19 cellular contexts compared by ENCODE assay signal in genomic region chr11:74226907-74227306, GRCh38. TPM values are rescaled to one million over a fixed set of nuclear protein-coding genes. Genes with fewer than 3 reads are reported as not detected.
DNase-seq lines count a peak whose midpoint lies in the region; ATAC-seq, FAIRE-seq and TF ChIP-seq lines count a peak whose summit lies in the region.
"Had no signal": no experiment of that assay in that cellular context is flagged by ENCODE, and none has a peak within 500 bp of the region (broad histone marks: within the 10 kb centered on the region; RNA-seq: fewer than 3 reads in every experiment).

No MANE protein-coding gene starts in this region.

- H3K4me2 ChIP-seq in HCT116 (ENCODE audit: low read length): no peak overlapping the region
- no peak overlapping the region for H3K4me2 ChIP-seq in K562 (ENCODE audit: insufficient read depth, low read length)
- H3K4me2 ChIP-seq in SK-N-SH: no peak overlapping the region

- H3K27ac ChIP-seq in HCT116 (ENCODE audit: low read depth, low read length): no peak overlapping the region
- no peak overlapping the region for H3K27ac ChIP-seq in K562 (ENCODE audit: extremely low read depth, low read depth, low read length)
- H3K27ac ChIP-seq in SK-N-SH (ENCODE audit: low read depth in 2 of 2, low read length in 1 of 2): no peak overlapping the region
- H3K27ac ChIP-seq: brain microvascular endothelial cell had no signal

- no peaks in the 10 kb centered on the region for H3K9me3 ChIP-seq in HCT116 (ENCODE audit: control insufficient read depth in 1 of 2, insufficient read depth in 1 of 2, low read depth in 1 of 2, low read length in 2 of 2)
- no peaks in the 10 kb centered on the region for H3K9me3 ChIP-seq in K562 (replicated peaks; ENCODE audit: control insufficient read depth, insufficient read depth, low read depth, low read length)
- no peaks in the 10 kb centered on the region for H3K9me3 ChIP-seq in SK-N-SH

- H3K4me1 ChIP-seq in HCT116 (ENCODE audit: control insufficient read depth in 1 of 2, insufficient read depth in 2 of 2, low read length in 2 of 2) (no peaks in the 10 kb centered on the region), K562 (replicated peaks in 1 of 2; ENCODE audit: control insufficient read depth in 2 of 2, insufficient read depth in 2 of 2, low read length in 2 of 2) (no peaks in the 10 kb centered on the region), SK-N-SH (ENCODE audit: control insufficient read depth in 1 of 2, insufficient read depth in 2 of 2, low read depth in 1 of 2, low read length in 1 of 2) (peaks cover 0 to under 1% of the 10 kb centered on the region in 2 experiments; a peak in 1 of 4 replicates)

- no peak overlapping the region for H3K9ac ChIP-seq in HCT116 (ENCODE audit: low read length)
- H3K9ac ChIP-seq in K562 (ENCODE audit: insufficient read depth in 1 of 2, low read depth in 2 of 2, low read length in 2 of 2): no peak overlapping the region
- no peak overlapping the region for H3K9ac ChIP-seq in SK-N-SH

- H4K20me1 ChIP-seq in HCT116 (ENCODE audit: insufficient read depth) (no peaks in the 10 kb centered on the region), K562 (replicated peaks; ENCODE audit: control insufficient read depth, insufficient read depth, low read length) (no peaks in the 10 kb centered on the region), SK-N-SH (ENCODE audit: insufficient read depth) (no peaks in the 10 kb centered on the region)

- TF ChIP-seq EP300 in K562 (IDR thresholded peaks at IDR 0.05; ENCODE audit: low read length): no peak
- TF ChIP-seq EP300 in SK-N-SH (IDR thresholded peaks at IDR 0.05; ENCODE audit: borderline replicate concordance in 1 of 2, low read depth in 1 of 2, low read length in 1 of 2): no peak

- in situ Hi-C loops in K562 (cut with MboI): no loop called here

- H3K79me2 ChIP-seq in HCT116 (ENCODE audit: insufficient read depth, low read length) (peaks cover 12% of the 10 kb centered on the region; the same call in 1 of the 2 replicates), K562 (ENCODE audit: control insufficient read depth, insufficient read depth, low read length) (no peaks in the 10 kb centered on the region; the same call in 1 of the 3 replicates), SK-N-SH (ENCODE audit: insufficient read depth) (0 out of 2 replicates have a peak, but pooled peaks cover 10% of the 10 kb centered on the region)

- peaks cover 2% of the 10 kb centered on the region for H3F3A ChIP-seq in SK-N-SH (replicated peaks; ENCODE audit: insufficient read depth)

- peak in 1 of 3 experiments; percentile 6; a peak in 1 of 6 replicates for TF ChIP-seq CTCF in HCT116 (IDR thresholded peaks at IDR 0.05 in 2 of 3, conservative IDR thresholded peaks at IDR 0.05 in 1 of 3; ENCODE audit: borderline replicate concordance in 1 of 3, insufficient read depth in 1 of 3, low read depth in 2 of 3, low read length in 2 of 3)
- peak in 2 of 3 experiments; percentile 18 to 39; a peak in 3 of 6 replicates for TF ChIP-seq CTCF in K562 (IDR thresholded peaks at IDR 0.05 in 2 of 3, conservative IDR thresholded peaks at IDR 0.05 in 1 of 3; ENCODE audit: insufficient read depth in 2 of 3, low read depth in 1 of 3, low read length in 3 of 3)
- TF ChIP-seq CTCF in SK-N-SH (IDR thresholded peaks at IDR 0.05): no peak

- no peak for FAIRE-seq in K562 (lab: Jason Lieb, UNC)
- no peak for FAIRE-seq in H54 (lab: Jason Lieb, UNC)
- FAIRE-seq: GM12891, keratinocyte had no signal

- RAD21 ChIA-PET in HCT116 (lab: Charles Lee; ENCODE audit: low non-redundant PET in 1 of 2, low total read pairs in 2 of 2, uncharacterized antibody in 2 of 2, unreplicated experiment in 2 of 2): no interaction called here

- WGBS in K562 (ENCODE audit: insufficient coverage, low coverage, missing lambda C conversion rate): 63% methylated on average over 2 of the region's 2 CpGs
- 100% methylated on average over 2 of the region's 2 CpGs for WGBS in SK-N-SH (ENCODE audit: low lambda C conversion rate)

- TF ChIP-seq POLR2A in HCT116 (IDR thresholded peaks at IDR 0.05; ENCODE audit: borderline replicate concordance, extremely low read depth, insufficient read depth, insufficient read length) (no peak), K562 (conservative IDR thresholded peaks at IDR 0.05) (no peak), H54 (IDR thresholded peaks at IDR 0.05; ENCODE audit: low read depth, low read length) (no peak), GM18505 (IDR thresholded peaks at IDR 0.05; ENCODE audit: borderline replicate concordance, extremely low read depth, insufficient read depth, insufficient read length) (no peak)

- no TSS peak for BruUV-seq in HCT116 (replicated peaks; lab: Mats Ljungman, UMichigan)
- no TSS peak for BruUV-seq in K562 (replicated peaks; lab: Mats Ljungman, UMichigan)

- CTCF ChIA-PET in HCT116 (lab: Charles Lee): no interaction called here
- CTCF ChIA-PET in K562 (lab: Yijun Ruan, JAX; ENCODE audit: low intra/inter-chr PET ratio): interaction anchor here (0.7 kb wide), 1 partner anchor 120 kb away, joined by 3 read pairs; no protein-coding TSS in a partner anchor
- CTCF ChIA-PET in SK-N-SH (lab: Yijun Ruan, JAX): no interaction called here

- DNase-seq in EH (ENCODE audit: low read depth) (peak; percentile 1), HCT116 (ENCODE audit: low read depth, low spot score) (no peak), K562 (ENCODE audit: extremely low read depth in 1 of 4, low spot score in 3 of 4) (peak in 1 of 4 experiments; percentile 5), left lobe of liver (ENCODE audit: low spot score) (no peak), H54 (ENCODE audit: insufficient read length, low spot score) (no peak), SK-N-SH (no peak)
- DNase-seq: activated CD4-positive, alpha-beta T cell treated with anti-CD3 and anti-CD28 coated beads for 1 hour; activated naive CD8-positive, alpha-beta T cell treated with anti-CD3 and anti-CD28 coated beads for 36 hours; brain microvascular endothelial cell; Calu3; GF-D8; NCI-H1092; NCI-H2081; NCI-H526 had no signal

- H3K9me1 ChIP-seq in K562 (ENCODE audit: control insufficient read depth, insufficient read depth, low read length): no peaks in the 10 kb centered on the region

- POLR2A ChIA-PET in HCT116 (lab: Charles Lee) (no interaction called here), K562 (lab: Yijun Ruan, JAX) (interaction anchor here (0.6 to 0.8 kb wide), 3 partner anchors 14 to 82 kb away, joined by 3 to 4 read pairs (median 3); no protein-coding TSS in a partner anchor), SK-N-SH (lab: Yijun Ruan, JAX) (no interaction called here)

- ATAC-seq in HCT116 (no peak; the same call in 1 of the 2 replicates), K562 (peak; percentile 80), left lobe of liver (peak; percentile 64), GM18505 (IDR thresholded peaks at IDR 0.05; ENCODE audit: unreplicated experiment) (no peak)
- ATAC-seq: esophagus mucosa, SK-N-SH treated with all-trans-retinoic acid at 6 μM for 48 hours had no signal

- no peak overlapping the region for H2AFZ ChIP-seq in HCT116 (ENCODE audit: low read depth, low read length, poor library complexity, severe bottlenecking)
- H2AFZ ChIP-seq in K562 (ENCODE audit: low read depth, low read length): no peak overlapping the region
- H2AFZ ChIP-seq in SK-N-SH (ENCODE audit: low read depth): no peak overlapping the region

- H3K9me2 ChIP-seq in HCT116 (ENCODE audit: insufficient read depth) (no peaks in the 10 kb centered on the region), SK-N-SH (no peaks in the 10 kb centered on the region)

- no peaks in the 10 kb centered on the region for H3K27me3 ChIP-seq in HCT116 (ENCODE audit: insufficient read depth, low read length)
- H3K27me3 ChIP-seq in K562 (ENCODE audit: control insufficient read depth in 2 of 2, insufficient read depth in 2 of 2, low read length in 2 of 2): no peaks in the 10 kb centered on the region
- no peaks in the 10 kb centered on the region for H3K27me3 ChIP-seq in SK-N-SH (ENCODE audit: insufficient read depth)
- H3K27me3 ChIP-seq: brain microvascular endothelial cell had no signal

- intact Hi-C loops in HCT116 (cut with micrococcal nuclease): no loop called here
- intact Hi-C loops in K562 (cut with micrococcal nuclease): no loop called here

- H3K36me3 ChIP-seq in HCT116 (ENCODE audit: control insufficient read depth in 1 of 2, insufficient read depth in 2 of 2, low read length in 2 of 2) (peaks cover 13 to 16% of the 10 kb centered on the region in 2 experiments; a peak in 3 of 4 replicates), K562 (ENCODE audit: control insufficient read depth, insufficient read depth, low read length) (peaks cover 45% of the 10 kb centered on the region), SK-N-SH (replicated peaks in 1 of 2; ENCODE audit: control insufficient read depth in 1 of 2, insufficient read depth in 2 of 2, low read length in 1 of 2) (peaks cover 36 to 59% of the 10 kb centered on the region in 2 experiments)

- H3K4me3 ChIP-seq in HCT116 (replicated peaks in 1 of 2; ENCODE audit: low read depth in 1 of 2, low read length in 2 of 2): no peak overlapping the region
- no peak overlapping the region for H3K4me3 ChIP-seq in K562
- no peak overlapping the region for H3K4me3 ChIP-seq in SK-N-SH (ENCODE audit: low read depth in 2 of 2, low read length in 1 of 2)

- TF ChIP-seq RAD21 in HCT116 (IDR thresholded peaks at IDR 0.05; ENCODE audit: low read depth) (peak; percentile 32), K562 (CRISPR knock-in tag; conservative IDR thresholded peaks at IDR 0.05 in 1 of 2, IDR thresholded peaks at IDR 0.05 in 1 of 2) (peak in 1 of 2 experiments; percentile 36; a peak in 2 of 4 replicates), SK-N-SH (IDR thresholded peaks at IDR 0.05; ENCODE audit: low read length) (no peak)

RNA-seq across cellular contexts. Expression of gene PPME1, which starts 55.8 kb away (rescaled TPM):
- total RNA-seq in HCT116 (2021; ENCODE audit: unreplicated experiment) (68.3 TPM), K562 (2014; rRNA removed) (37.6 and 59.6 TPM in 2 replicates), K562 (2014; rRNA removed; fragmentation: Illumina TruSeq; extraction: Trizol) (30.1 and 33.4 TPM in 2 replicates), K562 (2015; rRNA removed; fragmentation: Illumina TruSeq; extraction: Trizol) (42.3 and 45.7 TPM in 2 replicates), K562 (2021) (65.8 and 69.4 TPM in 2 replicates), left lobe of liver (11.4 TPM)
- polyA plus RNA-seq in HCT116 (2012): 56.9 and 72.0 TPM in 2 replicates
- 76.3 and 104 TPM in 2 replicates for total RNA-seq in K562 (2011; cell fraction: chromatin; rRNA removed; ENCODE audit: low replicate concordance)
- 63.9 and 70.7 TPM in 2 replicates for total RNA-seq in K562 (2011; cell fraction: nucleolus; rRNA removed)
- 77.6 and 103 TPM in 2 replicates for total RNA-seq in K562 (2011; cell fraction: nucleoplasm; rRNA removed)
- polyA plus RNA-seq in K562 (2011; rRNA removed) (52.5 and 89.2 TPM in 2 replicates), K562 (2014; fragmentation: Illumina TruSeq; extraction: Trizol) (75.8 and 81.7 TPM in 2 replicates), K562 (2014; fragmentation: Nextera tagmentation; extraction: Ambion mirVana) (10 to 100 TPM in 1 of 2 experiments, 1 to 10 TPM in 1; 9.8 to 24.1 TPM), K562 (2014; rRNA removed) (33.1 and 48.4 TPM in 2 replicates), SK-N-SH (2012; rRNA removed) (107 and 109 TPM in 2 replicates)
- polyA plus RNA-seq in K562 (2011; cell fraction: cytosol; rRNA removed): 96.5 and 108 TPM in 2 replicates
- polyA plus RNA-seq in K562 (2011; cell fraction: nucleus; rRNA removed): 101 and 105 TPM in 2 replicates
- polyA plus RNA-seq in K562 (2012): 47.4 and 51.6 TPM in 2 replicates
- 52.9 and 57.0 TPM in 2 replicates for polyA minus RNA-seq in K562 (2011; rRNA and poly(A)+ RNA removed)
- 66.0 and 73.1 TPM in 2 replicates for polyA minus RNA-seq in K562 (2011; cell fraction: cytosol; rRNA and poly(A)+ RNA removed)
- polyA minus RNA-seq in K562 (2011; cell fraction: nucleus; rRNA and poly(A)+ RNA removed): 90.7 and 144 TPM in 2 replicates
- 63.2 and 79.8 TPM in 2 replicates for polyA plus RNA-seq in SK-N-SH (2012; cell fraction: cytosol; rRNA removed)
- 91.8 and 122 TPM in 2 replicates for polyA plus RNA-seq in SK-N-SH (2012; cell fraction: nucleus; rRNA removed)

RNA-seq across cellular contexts. Expression of gene C2CD3, which starts 56.1 kb away (rescaled TPM):
- total RNA-seq in HCT116 (2021; ENCODE audit: unreplicated experiment): 30.6 TPM
- polyA plus RNA-seq in HCT116 (2012): 14.8 and 16.4 TPM in 2 replicates
- total RNA-seq in K562 (2011; cell fraction: chromatin; rRNA removed; ENCODE audit: low replicate concordance): 48.0 and 104 TPM in 2 replicates
- 16.0 and 24.7 TPM in 2 replicates for total RNA-seq in K562 (2011; cell fraction: nucleolus; rRNA removed)
- total RNA-seq in K562 (2011; cell fraction: nucleoplasm; rRNA removed): 30.5 and 41.8 TPM in 2 replicates
- total RNA-seq in K562 (2014; rRNA removed): 10.9 and 13.9 TPM in 2 replicates
- total RNA-seq in K562 (2014; rRNA removed; fragmentation: Illumina TruSeq; extraction: Trizol): 11.1 and 13.0 TPM in 2 replicates
- 14.5 and 15.8 TPM in 2 replicates for total RNA-seq in K562 (2015; rRNA removed; fragmentation: Illumina TruSeq; extraction: Trizol)
- 17.6 and 18.5 TPM in 2 replicates for total RNA-seq in K562 (2021)
- 15.2 and 15.8 TPM in 2 replicates for polyA plus RNA-seq in K562 (2011; rRNA removed)
- 8.2 and 13.7 TPM in 2 replicates for polyA plus RNA-seq in K562 (2011; cell fraction: cytosol; rRNA removed)
- 14.6 and 33.1 TPM in 2 replicates for polyA plus RNA-seq in K562 (2011; cell fraction: nucleus; rRNA removed)
- polyA plus RNA-seq in K562 (2012): 12.5 TPM in 2 replicates
- 18.7 and 20.2 TPM in 2 replicates for polyA plus RNA-seq in K562 (2014; fragmentation: Illumina TruSeq; extraction: Trizol)
- polyA plus RNA-seq in K562 (2014; fragmentation: Nextera tagmentation; extraction: Ambion mirVana): 1 to 10 TPM; 4.4 to 5.1 TPM
- 15.4 and 15.8 TPM in 2 replicates for polyA plus RNA-seq in K562 (2014; rRNA removed)
- 33.0 and 34.9 TPM in 2 replicates for polyA minus RNA-seq in K562 (2011; rRNA and poly(A)+ RNA removed)
- 12.7 and 14.6 TPM in 2 replicates for polyA minus RNA-seq in K562 (2011; cell fraction: cytosol; rRNA and poly(A)+ RNA removed)
- 26.7 and 29.8 TPM in 2 replicates for polyA minus RNA-seq in K562 (2011; cell fraction: nucleus; rRNA and poly(A)+ RNA removed)
- 7.0 TPM for total RNA-seq in left lobe of liver
- polyA plus RNA-seq in SK-N-SH (2012; rRNA removed): 7.0 and 9.9 TPM in 2 replicates
- polyA plus RNA-seq in SK-N-SH (2012; cell fraction: cytosol; rRNA removed): 5.3 and 6.7 TPM in 2 replicates
- polyA plus RNA-seq in SK-N-SH (2012; cell fraction: nucleus; rRNA removed): 22.3 and 23.4 TPM in 2 replicates

Comparison
In these comparisons a context has a peak if more than half of its experiments do, and no peak if none do; other contexts are left out.
1. ATAC-seq: peak in K562 (single experiment) and left lobe of liver (single experiment); none in HCT116 (single experiment) and GM18505 (single experiment).